Comparison of ENCODE assay signal across 17 cellular contexts in the genomic region with DNA sequence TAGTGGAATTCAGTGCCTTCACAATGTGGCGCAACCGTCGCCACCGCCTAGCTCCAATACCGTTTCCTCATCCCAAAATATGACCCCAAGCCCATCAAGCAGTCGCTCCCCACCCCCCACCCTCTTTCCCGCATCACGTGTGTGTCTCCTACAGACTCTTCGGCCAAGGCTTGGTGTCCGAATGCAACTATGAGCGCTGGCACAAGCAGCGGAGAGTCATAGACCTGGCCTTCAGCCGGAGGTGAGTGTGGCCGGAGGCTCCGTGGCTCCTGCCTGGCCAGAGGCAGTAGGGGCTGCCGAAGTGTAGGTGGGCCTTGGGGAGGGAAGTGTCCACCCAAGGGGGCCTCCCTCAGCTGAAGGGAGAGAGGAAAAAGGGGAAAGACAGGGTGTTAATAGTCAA. TPM values are rescaled to one million over a fixed set of nuclear protein-coding genes. Genes with fewer than 3 reads are reported as not detected.
DNase-seq lines count a peak whose midpoint lies in the region; ATAC-seq and TF ChIP-seq lines count a peak whose summit lies in the region.
"Had no signal": no experiment of that assay in that cellular context is flagged by ENCODE, and none has a peak within 500 bp of the region (broad histone marks: within the 10 kb centered on the region; RNA-seq: fewer than 3 reads in every experiment).

No MANE protein-coding gene starts in this region.

- no peaks in the 10 kb centered on the region for H3K9me3 ChIP-seq in gastrocnemius medialis

- no peak for ATAC-seq in left lobe of liver
- no peak for ATAC-seq in stimulated activated effector memory CD8-positive, alpha-beta T cell treated with anti-CD3 and anti-CD28 coated beads, Interleukin-12 subunit alpha, Interleukin-12 subunit beta, amount 100 ng/mL, for 72 hours
- ATAC-seq in gastrocnemius medialis, result no peak
- no peak for ATAC-seq in HG03469 (IDR thresholded peaks at IDR 0.05; ENCODE audit: unreplicated experiment)
- no peak for ATAC-seq in GM18520 (IDR thresholded peaks at IDR 0.05; ENCODE audit: unreplicated experiment)
- ATAC-seq: GM12878 had no signal

- no peaks in the 10 kb centered on the region for H3K36me3 ChIP-seq in gastrocnemius medialis

- H3K4me3 Mint-ChIP-seq in endothelial cell (ENCODE audit: unreplicated experiment), result no peak overlapping the region
- no peak overlapping the region for H3K4me3 Mint-ChIP-seq in stimulated activated effector memory CD8-positive, alpha-beta T cell treated with anti-CD3 and anti-CD28 coated beads, Interleukin-12 subunit alpha, Interleukin-12 subunit beta, amount 100 ng/mL, for 72 hours
- H3K4me3 Mint-ChIP-seq: CD4-positive, alpha-beta T cell had no signal

- TF ChIP-seq POLR2A in gastrocnemius medialis (IDR thresholded peaks at IDR 0.05), result no peak

- peaks cover 4% of the 10 kb centered on the region for H3K9me3 Mint-ChIP-seq in endothelial cell (ENCODE audit: unreplicated experiment)
- peaks cover 17% of the 10 kb centered on the region for H3K9me3 Mint-ChIP-seq in stimulated activated effector memory CD8-positive, alpha-beta T cell treated with anti-CD3 and anti-CD28 coated beads, Interleukin-12 subunit alpha, Interleukin-12 subunit beta, amount 100 ng/mL, for 72 hours

- H3K36me3 Mint-ChIP-seq in endothelial cell (ENCODE audit: low read depth, unreplicated experiment), result peaks cover 17% of the 10 kb centered on the region
- no peaks in the 10 kb centered on the region for H3K36me3 Mint-ChIP-seq in stimulated activated effector memory CD8-positive, alpha-beta T cell treated with anti-CD3 and anti-CD28 coated beads, Interleukin-12 subunit alpha, Interleukin-12 subunit beta, amount 100 ng/mL, for 72 hours

- no peaks in the 10 kb centered on the region for H3K4me1 ChIP-seq in gastrocnemius medialis

- H3K4me1 Mint-ChIP-seq in endothelial cell (ENCODE audit: unreplicated experiment), result peaks cover 14% of the 10 kb centered on the region
- peaks cover 13% of the 10 kb centered on the region for H3K4me1 Mint-ChIP-seq in stimulated activated effector memory CD8-positive, alpha-beta T cell treated with anti-CD3 and anti-CD28 coated beads, Interleukin-12 subunit alpha, Interleukin-12 subunit beta, amount 100 ng/mL, for 72 hours

- H3K27ac ChIP-seq in gastrocnemius medialis, result no peak overlapping the region
- H3K27ac ChIP-seq: GM23248 had no signal

- intact Hi-C loops in gastrocnemius medialis (cut with DNase I; ENCODE audit: low total_unique reads), result no loop called here

- H3K4me3 ChIP-seq in gastrocnemius medialis, result no peak overlapping the region
- H3K4me3 ChIP-seq: GM12878, GM23248 had no signal

- peak; percentile 29 for DNase-seq in activated CD8-positive, alpha-beta memory T cell treated with anti-CD3 and anti-CD28 coated beads, Interleukin-2, amount 50 U/mL, for 48 hours
- no peak for DNase-seq in activated CD8-positive, alpha-beta memory T cell treated with anti-CD3 and anti-CD28 coated beads, Interleukin-2, amount 50 U/mL, for 4 hours
- no peak for DNase-seq in endothelial cell (ENCODE audit: low spot score)
- peak; percentile 12 for DNase-seq in left lobe of liver (ENCODE audit: low spot score)
- peak in 1 of 2 donors; percentile 4 for DNase-seq in stimulated activated effector memory CD8-positive, alpha-beta T cell treated with anti-CD3 and anti-CD28 coated beads, Interleukin-12 subunit alpha, Interleukin-12 subunit beta, amount 100 ng/mL, for 72 hours (ENCODE audit: low spot score in 2 of 2)
- DNase-seq in gastrocnemius medialis, result no peak
- DNase-seq: 8988T; AML-193; C1 segment of cervical spinal cord; Calu3; CD4-positive, alpha-beta T cell; DMS79; GM23248 had no signal

- in situ Hi-C loops in gastrocnemius medialis (cut with MboI; ENCODE audit: low sequenced_read_pairs in 4 of 4), result no loop called here

- peak overlapping the region; percentile 28 for H3K27ac Mint-ChIP-seq in endothelial cell (ENCODE audit: unreplicated experiment)
- H3K27ac Mint-ChIP-seq in stimulated activated effector memory CD8-positive, alpha-beta T cell treated with anti-CD3 and anti-CD28 coated beads, Interleukin-12 subunit alpha, Interleukin-12 subunit beta, amount 100 ng/mL, for 72 hours, result peak overlapping the region; percentile 75
- H3K27ac Mint-ChIP-seq: CD4-positive, alpha-beta T cell had no signal

- TF ChIP-seq CTCF in endothelial cell (IDR thresholded peaks at IDR 0.05; ENCODE audit: unreplicated experiment) (no peak), gastrocnemius medialis (IDR thresholded peaks at IDR 0.05 in 4 of 5, conservative IDR thresholded peaks at IDR 0.05 in 1 of 5) (no peak)

- no peaks in the 10 kb centered on the region for H3K27me3 ChIP-seq in gastrocnemius medialis

- H3K27me3 Mint-ChIP-seq in endothelial cell (ENCODE audit: unreplicated experiment), result peaks cover 2% of the 10 kb centered on the region

RNA-seq across cellular contexts. Expression of gene CYP46A1, which starts 15.8 kb away (rescaled TPM):
- 5.2 TPM for total RNA-seq in endothelial cell (ENCODE audit: unreplicated experiment)
- total RNA-seq in left lobe of liver, result 1.5 TPM
- total RNA-seq in gastrocnemius medialis, result 1 to 10 TPM in 1 of 4 donors, under 1 TPM in 3; 0.18 to 2.2 (median 0.45) TPM
- total RNA-seq: Calu3, GM12878, HT-29 had no signal

RNA-seq across cellular contexts. Expression of gene HHIPL1, which starts 54.9 kb away (rescaled TPM):
- total RNA-seq in endothelial cell (ENCODE audit: unreplicated experiment) (15.1 TPM), left lobe of liver (0.96 TPM), gastrocnemius medialis (under 1 TPM; 0.07 to 0.82 (median 0.14) TPM)
- total RNA-seq: Calu3; CD4-positive, alpha-beta T cell; GM12878; HT-29 had no signal

Comparison
In these comparisons a context has a peak if more than half of its experiments do, and no peak if none do; other contexts are left out.
1. DNase-seq: peak in activated CD8-positive, alpha-beta memory T cell treated with anti-CD3 and anti-CD28 coated beads, Interleukin-2, amount 50 U/mL, for 48 hours (single experiment) and left lobe of liver (single experiment); none in activated CD8-positive, alpha-beta memory T cell treated with anti-CD3 and anti-CD28 coated beads, Interleukin-2, amount 50 U/mL, for 4 hours (single experiment), endothelial cell (single experiment) and gastrocnemius medialis (0 of 2).